In genomic region chr1:154767315-154768240, GRCh38 we compare ENCODE assay signal across 12 cellular contexts.
DNase-seq lines count a peak whose midpoint lies in the region; ATAC-seq and TF ChIP-seq lines count a peak whose summit lies in the region.
"Had no signal": no experiment of that assay in that cellular context is flagged by ENCODE, and none has a peak within 500 bp of the region (broad histone marks: within the 10 kb centered on the region; RNA-seq: fewer than 3 reads in every experiment).

No MANE protein-coding gene starts in this region.

- H4K91ac ChIP-seq in mesenchymal stem cell (ENCODE audit: low read length) = no peak overlapping the region

- no peak overlapping the region for H2BK12ac ChIP-seq in mesenchymal stem cell (ENCODE audit: low read length in 2 of 2)

- no peak overlapping the region for H3K4ac ChIP-seq in mesenchymal stem cell (ENCODE audit: low read depth in 1 of 2, low read length in 2 of 2)

- H3K36me3 ChIP-seq in mesenchymal stem cell (ENCODE audit: control insufficient read depth in 1 of 2, insufficient read depth in 2 of 2, low read depth in 1 of 2, low read length in 2 of 2) = no peaks in the 10 kb centered on the region
- no peaks in the 10 kb centered on the region for H3K36me3 ChIP-seq in body of pancreas (replicated peaks in 1 of 2; ENCODE audit: insufficient read depth in 1 of 2, low read depth in 2 of 2)

- WGBS in mesenchymal stem cell = 80% methylated on average over 8 of the region's 9 CpGs
- WGBS in body of pancreas, 2 donors = 78% methylated on average over 9 of the region's 9 CpGs

- no peak overlapping the region for H2BK15ac ChIP-seq in mesenchymal stem cell (ENCODE audit: low read depth, poor library complexity, severe bottlenecking)

- H3K14ac ChIP-seq in mesenchymal stem cell (ENCODE audit: low read length in 2 of 2) = no peak overlapping the region

- TF ChIP-seq POLR2A in body of pancreas (IDR thresholded peaks at IDR 0.05) = no peak

- no peak overlapping the region for H3K23ac ChIP-seq in mesenchymal stem cell (ENCODE audit: low read length in 2 of 2)

- H3K9ac ChIP-seq in mesenchymal stem cell (ENCODE audit: low read length) = peak overlapping the region; percentile 49

- H3K18ac ChIP-seq in mesenchymal stem cell (ENCODE audit: low read depth in 1 of 2, low read length in 2 of 2) = no peak overlapping the region

- no peak for TF ChIP-seq CTCF in body of pancreas (IDR thresholded peaks at IDR 0.05)

- intact Hi-C loops in body of pancreas (cut with DNase I) = no loop called here

- H2BK5ac ChIP-seq in mesenchymal stem cell (ENCODE audit: low read depth, low read length, poor library complexity, severe bottlenecking) = no peak overlapping the region

- DNase-seq in Ammon's horn (ENCODE audit: low spot score) (peak; percentile 80), NCI-H2227 (lab: John Stamatoyannopoulos, UW; ENCODE audit: unreplicated experiment) (peak; percentile 58), dermis blood vessel endothelial cell (peak; percentile 58), mesenchymal stem cell (peak; percentile 75), SKM-1 treated with dmso at 0.1 percent for 144 hours (lab: John Stamatoyannopoulos, UW; ENCODE audit: unreplicated experiment) (no peak), NCI-H1436 treated with DMSO at 0.1 percent for 48 hours (lab: John Stamatoyannopoulos, UW) (no peak), body of pancreas (no peak), SK-N-DZ (ENCODE audit: low spot score) (no peak)
- DNase-seq: activated CD8-positive, alpha-beta T cell treated with anti-CD3 and anti-CD28 coated beads, Interleukin-2, amount 10 ng/mL, durations not matched to agents 7 days and 5 days; CD4-positive, CD25-positive, alpha-beta regulatory T cell; cortex of kidney had no signal

- H4K8ac ChIP-seq in mesenchymal stem cell (ENCODE audit: low read length) = no peak overlapping the region

- no peak for ATAC-seq in body of pancreas
- ATAC-seq: activated CD8-positive, alpha-beta T cell treated with anti-CD3 and anti-CD28 coated beads, Interleukin-2, amount 10 ng/mL, durations not matched to agents 7 days and 5 days; left lobe of liver had no signal

- peaks cover 5% of the 10 kb centered on the region for H3K4me1 ChIP-seq in mesenchymal stem cell (ENCODE audit: control insufficient read depth, insufficient read depth, low read depth, low read length)
- no peaks in the 10 kb centered on the region for H3K4me1 ChIP-seq in body of pancreas

- no peak overlapping the region for H2AK5ac ChIP-seq in mesenchymal stem cell (ENCODE audit: low read length, severe bottlenecking)

- no peaks in the 10 kb centered on the region for H3K79me1 ChIP-seq in mesenchymal stem cell (replicated peaks; ENCODE audit: low read length, poor library complexity, severe bottlenecking)

- H2AFZ ChIP-seq in mesenchymal stem cell (ENCODE audit: low read depth, low read length) = no peak overlapping the region

- H3K27ac ChIP-seq in mesenchymal stem cell (ENCODE audit: low read length, poor library complexity, severe bottlenecking) (no peak overlapping the region), body of pancreas (no peak overlapping the region)

- peaks cover 40 to 52% of the 10 kb centered on the region in 2 experiments for H3K27me3 ChIP-seq in mesenchymal stem cell (ENCODE audit: control insufficient read depth in 1 of 2, insufficient read depth in 1 of 2, low read length in 2 of 2)
- no peaks in the 10 kb centered on the region for H3K27me3 ChIP-seq in body of pancreas

- no peak overlapping the region for H3K4me2 ChIP-seq in mesenchymal stem cell (ENCODE audit: low read length, poor library complexity, severe bottlenecking)

- H2BK120ac ChIP-seq in mesenchymal stem cell (ENCODE audit: low read depth, low read length) = no peak overlapping the region

- H3K4me3 ChIP-seq in mesenchymal stem cell (ENCODE audit: insufficient read depth in 1 of 2, low read depth in 1 of 2, low read length in 2 of 2) (no peak overlapping the region), body of pancreas (no peak overlapping the region)

- H3K9me3 ChIP-seq in mesenchymal stem cell (ENCODE audit: control insufficient read depth, low read length) (no peaks in the 10 kb centered on the region), body of pancreas (no peaks in the 10 kb centered on the region)

Comparison
In these comparisons a context has a peak if more than half of its experiments do, and no peak if none do; other contexts are left out.
1. DNase-seq: peak in Ammon's horn (single experiment), NCI-H2227 (single experiment), dermis blood vessel endothelial cell (single experiment) and mesenchymal stem cell (single experiment); none in SKM-1 treated with dmso at 0.1 percent for 144 hours (single experiment), NCI-H1436 treated with DMSO at 0.1 percent for 48 hours (single experiment), body of pancreas (0 of 4) and SK-N-DZ (single experiment).